ENCODE assay signal across 8 cellular contexts in genomic region chr5:108748010-108748353, GRCh38. TPM values are rescaled to one million over a fixed set of nuclear protein-coding genes. Genes with fewer than 3 reads are reported as not detected.
DNase-seq lines count a peak whose midpoint lies in the region; ATAC-seq, FAIRE-seq and TF ChIP-seq lines count a peak whose summit lies in the region.

No MANE protein-coding gene starts in this region.

- H3K4me3 Mint-ChIP-seq in T-cell: peak overlapping the region; percentile 87 to 99 (median 89)

- peak overlapping the region; percentile 77 to 83 for H3K27ac Mint-ChIP-seq in T-cell

- H3K27me3 ChIP-seq in psoas muscle (ENCODE audit: insufficient read depth in 3 of 3, low read length in 2 of 3): no peaks in the 10 kb centered on the region

- H3K27me3 Mint-ChIP-seq in T-cell: peaks cover 0 to 4% of the 10 kb centered on the region in 2 donors

- POLR2A ChIA-PET in T-cell (lab: Charles Lee): interaction anchor here in 1 of 2 donors (0.8 to 1.1 kb wide), 3 partner anchors 19 to 366 kb away, joined by 3 to 5 read pairs (median 4); partner anchors contain the start of gene FBXL17

- DNase-seq in T-cell: peak in 1 of 34 experiments; percentile 3
- DNase-seq in fibroblast of pulmonary artery (ENCODE audit: low read depth): no peak
- no peak for DNase-seq in psoas muscle
- no peak for DNase-seq in NCI-H1417 treated with DMSO at 0.1 percent for 48 hours (lab: John Stamatoyannopoulos, UW)
- DNase-seq in DMS53 treated with DMSO at 0.1 percent for 48 hours (lab: John Stamatoyannopoulos, UW; ENCODE audit: unreplicated experiment): no peak
- no peak for DNase-seq in NCI-H1436 (lab: John Stamatoyannopoulos, UW)
- DNase-seq in GM12892 (ENCODE audit: insufficient read length): no peak

- CTCF ChIA-PET in T-cell (lab: Charles Lee): no interaction called here

- H3K4me3 ChIP-seq in GM12875 (ENCODE audit: low read depth, low read length) (peak overlapping the region; percentile 79), fibroblast of pulmonary artery (replicated peaks; ENCODE audit: low read depth, low read length) (peak overlapping the region; percentile 68), psoas muscle (peak overlapping the region; percentile 88)

- no peak for TF ChIP-seq POLR2A in GM12892 (IDR thresholded peaks at IDR 0.05; ENCODE audit: low read depth, low read length)

- no peaks in the 10 kb centered on the region for H3K36me3 Mint-ChIP-seq in T-cell

- H3K36me3 ChIP-seq in psoas muscle (ENCODE audit: insufficient read depth in 1 of 2, low read depth in 1 of 2): no peaks in the 10 kb centered on the region

- FAIRE-seq in GM12892 (lab: Jason Lieb, UNC): no peak

- H3K4me1 Mint-ChIP-seq in T-cell: peaks cover 11 to 22% (median 22%) of the 10 kb centered on the region in 3 donors

- ATAC-seq in T-cell (replicated peaks in 1 of 4): no peak
- ATAC-seq in psoas muscle: peak in 1 of 4 donors; percentile 1

- WGBS in psoas muscle, 3 donors: 0 to 1% (median 0%) methylated on average over 10 of the region's 10 CpGs

- H3K9me3 Mint-ChIP-seq in T-cell: no peaks in the 10 kb centered on the region

- TF ChIP-seq CTCF in GM12875 (IDR thresholded peaks at IDR 0.05; ENCODE audit: borderline replicate concordance, insufficient read depth, low read depth, low read length): no peak
- no peak for TF ChIP-seq CTCF in fibroblast of pulmonary artery (IDR thresholded peaks at IDR 0.05; ENCODE audit: low read length, missing control alignments)
- TF ChIP-seq CTCF in psoas muscle (IDR thresholded peaks at IDR 0.05): no peak

- H3K27ac ChIP-seq in psoas muscle: peak overlapping the region; percentile 98

- peaks cover 12% of the 10 kb centered on the region for H3K4me1 ChIP-seq in psoas muscle

- no peaks in the 10 kb centered on the region for H3K9me3 ChIP-seq in psoas muscle

- intact Hi-C loops in psoas muscle (cut with DNase I): loop anchor here in 1 of 2 donors (5.0 kb wide), 1 partner anchor 66 kb away; no protein-coding TSS in a partner anchor

RNA-seq across cellular contexts. Expression of gene FER, which starts 0.3 kb away (rescaled TPM):
- total RNA-seq in T-cell (10 to 100 TPM in 3 of 5 donors, 1 to 10 TPM in 2; 7.0 to 19.6 (median 10.4) TPM), psoas muscle (1 to 10 TPM; 4.6 to 7.6 (median 5.3) TPM)
- polyA plus RNA-seq in psoas muscle: 1 to 10 TPM in 2 of 3 donors, under 1 TPM in 1; 0.66 to 3.2 (median 1.3) TPM
- 11.2 TPM for polyA plus RNA-seq in GM12892 (2012; ENCODE audit: missing spikeins)
